Comparison of ENCODE assay signal across 24 cellular contexts in genomic region chr1:226222686-226223085, GRCh38. TPM values are rescaled to one million over a fixed set of nuclear protein-coding genes. Genes with fewer than 3 reads are reported as not detected.
DNase-seq lines count a peak whose midpoint lies in the region; ATAC-seq and TF ChIP-seq lines count a peak whose summit lies in the region.
"Had no signal": no experiment of that assay in that cellular context is flagged by ENCODE, and none has a peak within 500 bp of the region (broad histone marks: within the 10 kb centered on the region; RNA-seq: fewer than 3 reads in every experiment).

No MANE protein-coding gene starts in this region.

- H3K9ac ChIP-seq in DND-41 (ENCODE audit: low read depth, low read length), result no peak overlapping the region

- H3K9me3 ChIP-seq in DND-41 (ENCODE audit: insufficient read depth, low read length, severe bottlenecking) (no peaks in the 10 kb centered on the region), gastrocnemius medialis (no peaks in the 10 kb centered on the region)
- H3K9me3 ChIP-seq: gastroesophageal sphincter, lower lobe of right lung, tibial nerve had no signal

- H3K4me1 Mint-ChIP-seq in T-helper 2 cell treated with Interferon-gamma antibody and Interleukin-4, amounts not matched to agents 5 μg/mL and 100 μg/mL, for 36 hours (ENCODE audit: low read depth), result peaks cover 4% of the 10 kb centered on the region
- H3K4me1 Mint-ChIP-seq in activated naive CD8-positive, alpha-beta T cell treated with anti-CD3 and anti-CD28 coated beads, Interleukin-2, amount 50 U/mL, for 24 hours, result peaks cover 14% of the 10 kb centered on the region
- H3K4me1 Mint-ChIP-seq in nephron progenitor cell, result peaks cover 34% of the 10 kb centered on the region

- in situ Hi-C loops in gastrocnemius medialis (cut with MboI; ENCODE audit: low sequenced_read_pairs in 4 of 4), result no loop called here

- no peaks in the 10 kb centered on the region for H3K79me2 ChIP-seq in DND-41 (ENCODE audit: insufficient read depth, low read length)

- TF ChIP-seq CTCF in DND-41 (IDR thresholded peaks at IDR 0.05; ENCODE audit: borderline replicate concordance, extremely low read depth, low read length, poor library complexity, severe bottlenecking) (no peak), nephron progenitor cell (IDR thresholded peaks at IDR 0.05) (no peak), gastrocnemius medialis (IDR thresholded peaks at IDR 0.05 in 4 of 5, conservative IDR thresholded peaks at IDR 0.05 in 1 of 5) (no peak)

- H3K27me3 ChIP-seq in DND-41 (ENCODE audit: insufficient read depth, low read length, poor library complexity), result no peaks in the 10 kb centered on the region
- H3K27me3 ChIP-seq in gastrocnemius medialis, result peaks cover 19 to 28% (median 22%) of the 10 kb centered on the region in 3 donors

- H3K9me3 Mint-ChIP-seq in T-helper 2 cell treated with Interferon-gamma antibody and Interleukin-4, amounts not matched to agents 5 μg/mL and 100 μg/mL, for 36 hours, result no peaks in the 10 kb centered on the region
- H3K9me3 Mint-ChIP-seq in activated naive CD8-positive, alpha-beta T cell treated with anti-CD3 and anti-CD28 coated beads, Interleukin-2, amount 50 U/mL, for 24 hours, result no peaks in the 10 kb centered on the region
- H3K9me3 Mint-ChIP-seq in nephron progenitor cell, result no peaks in the 10 kb centered on the region

- DNase-seq in T-helper 2 cell treated with Interferon-gamma antibody and Interleukin-4, amounts not matched to agents 5 μg/mL and 100 μg/mL, for 36 hours (ENCODE audit: low spot score), result no peak
- no peak for DNase-seq in T-helper 2 cell
- DNase-seq in DND-41, result no peak
- peak; percentile 22 for DNase-seq in activated naive CD8-positive, alpha-beta T cell treated with anti-CD3 and anti-CD28 coated beads, Interleukin-2, amount 50 U/mL, for 24 hours
- no peak for DNase-seq in nephron progenitor cell
- DNase-seq in gastrocnemius medialis, result no peak
- DNase-seq in NK-92 (lab: John Stamatoyannopoulos, UW; ENCODE audit: unreplicated experiment), result no peak
- no peak for DNase-seq in EL
- DNase-seq: 8988T; activated CD8-positive, alpha-beta memory T cell treated with anti-CD3 and anti-CD28 coated beads, Interleukin-2, amount 50 U/mL, for 48 hours; C1 segment of cervical spinal cord; lower lobe of right lung; NCI-H1930; NCI-H526; nucleus accumbens; PC-3; stimulated activated CD4-positive, alpha-beta T cell treated with anti-CD3 and anti-CD28 coated beads, Interleukin-2, amount 100 ng/mL, for 48 hours had no signal

- ATAC-seq in DND-41 (ENCODE audit: insufficient read depth, low read depth) (peak; percentile 9; the same call in 1 of the 3 replicates), gastrocnemius medialis (no peak)
- ATAC-seq in activated naive CD8-positive, alpha-beta T cell treated with anti-CD3 and anti-CD28 coated beads, Interleukin-2, amount 50 U/mL, for 24 hours, result peak; percentile 84
- ATAC-seq: gastroesophageal sphincter, HCT116, PC-3 had no signal

- no peaks in the 10 kb centered on the region for H3K36me3 ChIP-seq in DND-41 (ENCODE audit: insufficient read depth, low read length)
- no peaks in the 10 kb centered on the region for H3K36me3 ChIP-seq in gastrocnemius medialis
- H3K36me3 ChIP-seq: gastroesophageal sphincter, lower lobe of right lung, tibial nerve had no signal

- no peak overlapping the region for H3K4me2 ChIP-seq in DND-41 (ENCODE audit: insufficient read depth, low read length)

- peaks cover 34% of the 10 kb centered on the region for H3K27me3 Mint-ChIP-seq in T-helper 2 cell treated with Interferon-gamma antibody and Interleukin-4, amounts not matched to agents 5 μg/mL and 100 μg/mL, for 36 hours (ENCODE audit: low read depth)
- H3K27me3 Mint-ChIP-seq in activated naive CD8-positive, alpha-beta T cell treated with anti-CD3 and anti-CD28 coated beads, Interleukin-2, amount 50 U/mL, for 24 hours, result peaks cover 33% of the 10 kb centered on the region
- peaks cover 5% of the 10 kb centered on the region for H3K27me3 Mint-ChIP-seq in nephron progenitor cell (ENCODE audit: low read depth, poor library complexity)

- no peaks in the 10 kb centered on the region for H3K4me1 ChIP-seq in DND-41 (ENCODE audit: insufficient read depth, low read length)
- no peaks in the 10 kb centered on the region for H3K4me1 ChIP-seq in gastrocnemius medialis

- H2AFZ ChIP-seq in DND-41 (ENCODE audit: low read depth, low read length), result no peak overlapping the region

- H3K27ac Mint-ChIP-seq in T-helper 2 cell treated with Interferon-gamma antibody and Interleukin-4, amounts not matched to agents 5 μg/mL and 100 μg/mL, for 36 hours, result no peak overlapping the region
- H3K27ac Mint-ChIP-seq in activated naive CD8-positive, alpha-beta T cell treated with anti-CD3 and anti-CD28 coated beads, Interleukin-2, amount 50 U/mL, for 24 hours, result no peak overlapping the region
- H3K27ac Mint-ChIP-seq in nephron progenitor cell, result no peak overlapping the region

- H3K4me3 ChIP-seq in DND-41 (ENCODE audit: low read depth in 1 of 2, low read length in 2 of 2) (no peak overlapping the region), gastrocnemius medialis (no peak overlapping the region)

- H3K36me3 Mint-ChIP-seq in T-helper 2 cell treated with Interferon-gamma antibody and Interleukin-4, amounts not matched to agents 5 μg/mL and 100 μg/mL, for 36 hours (ENCODE audit: low read depth), result peaks cover 6% of the 10 kb centered on the region
- no peaks in the 10 kb centered on the region for H3K36me3 Mint-ChIP-seq in activated naive CD8-positive, alpha-beta T cell treated with anti-CD3 and anti-CD28 coated beads, Interleukin-2, amount 50 U/mL, for 24 hours (ENCODE audit: low read depth)
- H3K36me3 Mint-ChIP-seq in nephron progenitor cell (ENCODE audit: low read depth), result peaks cover 7% of the 10 kb centered on the region

- intact Hi-C loops in gastrocnemius medialis (cut with DNase I; ENCODE audit: low total_unique reads), result no loop called here

- H3K4me3 Mint-ChIP-seq in T-helper 2 cell treated with Interferon-gamma antibody and Interleukin-4, amounts not matched to agents 5 μg/mL and 100 μg/mL, for 36 hours, result peak overlapping the region; percentile 62
- H3K4me3 Mint-ChIP-seq in activated naive CD8-positive, alpha-beta T cell treated with anti-CD3 and anti-CD28 coated beads, Interleukin-2, amount 50 U/mL, for 24 hours, result peak overlapping the region; percentile 26
- peak overlapping the region; percentile 71 for H3K4me3 Mint-ChIP-seq in nephron progenitor cell

- H3K27ac ChIP-seq in DND-41 (ENCODE audit: low read length) (no peak overlapping the region), gastrocnemius medialis (no peak overlapping the region)
- H3K27ac ChIP-seq: epithelial cell of prostate, gastroesophageal sphincter, lower lobe of right lung, tibial nerve had no signal

- TF ChIP-seq POLR2A in gastrocnemius medialis (IDR thresholded peaks at IDR 0.05), result no peak

- H4K20me1 ChIP-seq in DND-41 (ENCODE audit: insufficient read depth, low read length), result no peaks in the 10 kb centered on the region

RNA-seq across cellular contexts. Expression of gene MIXL1, which starts 0.8 kb away (rescaled TPM):
- not detected for total RNA-seq in gastrocnemius medialis
- total RNA-seq: gastroesophageal sphincter, MCF 10A, PC-3, sciatic nerve, SK-MEL-5, tibial nerve had no signal

RNA-seq across cellular contexts. Expression of gene ACBD3, which starts 36.1 kb away (rescaled TPM):
- total RNA-seq in gastrocnemius medialis, result 10 to 100 TPM; 31.1 to 43.9 (median 36.6) TPM

Comparison
In these comparisons a context has a peak if more than half of its experiments do, and no peak if none do; other contexts are left out.
1. ATAC-seq: peak in DND-41 (single experiment) and activated naive CD8-positive, alpha-beta T cell treated with anti-CD3 and anti-CD28 coated beads, Interleukin-2, amount 50 U/mL, for 24 hours (single experiment); none in gastrocnemius medialis (0 of 2).
2. Peak in every context shown above with its lines, with median percentiles within 50 percentile points of each other: H3K4me3 Mint-ChIP-seq.